19 cellular contexts compared by ENCODE assay signal in genomic region chr6:148502773-148503135, GRCh38.
A peak's percentile ranks its signal among the peaks of the same experiment; 100 is the strongest.
DNase-seq lines count a peak whose midpoint lies in the region; ATAC-seq, FAIRE-seq and TF ChIP-seq lines count a peak whose summit lies in the region.
"Had no signal": no experiment of that assay in that cellular context is flagged by ENCODE, and none has a peak within 500 bp of the region (broad histone marks: within the 10 kb centered on the region; RNA-seq: fewer than 3 reads in every experiment).

No MANE protein-coding gene starts in this region.

- TF ChIP-seq EP300 in K562 (IDR thresholded peaks at IDR 0.05; ENCODE audit: low read length) (no peak), stomach (IDR thresholded peaks at IDR 0.05) (no peak)

- FAIRE-seq in K562 (lab: Jason Lieb, UNC), result no peak
- FAIRE-seq: frontal cortex, small intestine had no signal

- H3K79me1 ChIP-seq in IMR-90 (ENCODE audit: low read depth in 1 of 2, low read length in 2 of 2), result peaks cover 35 to 70% of the 10 kb centered on the region in 2 experiments

- H3K27me3 ChIP-seq in IMR-90 (ENCODE audit: control insufficient read depth, insufficient read depth, low read length), result no peaks in the 10 kb centered on the region
- H3K27me3 ChIP-seq in K562 (ENCODE audit: control insufficient read depth in 2 of 2, insufficient read depth in 2 of 2, low read length in 2 of 2), result peaks cover 22 to 40% of the 10 kb centered on the region in 2 experiments
- no peaks in the 10 kb centered on the region for H3K27me3 ChIP-seq in muscle layer of duodenum (ENCODE audit: low read depth, low read length)
- H3K27me3 ChIP-seq in stomach, result no peaks in the 10 kb centered on the region

- H3K4me3 Mint-ChIP-seq in glutamatergic neuron (ENCODE audit: unreplicated experiment), result no peak overlapping the region
- H3K4me3 Mint-ChIP-seq: activated CD4-positive, alpha-beta memory T cell treated with anti-CD3 and anti-CD28 coated beads for 36 hours; CD4-positive, alpha-beta T cell had no signal

- peak overlapping the region; percentile 22 for H3K18ac ChIP-seq in IMR-90 (ENCODE audit: low read depth, low read length)

- in situ Hi-C loops in IMR-90 (cut with MboI; ENCODE audit: low sequenced_read_pairs) (no loop called here), K562 (cut with MboI) (no loop called here)

- H3K4ac ChIP-seq in IMR-90 (ENCODE audit: low read depth, low read length), result peak overlapping the region; percentile 20

- no peaks in the 10 kb centered on the region for H3K36me3 Mint-ChIP-seq in glutamatergic neuron (ENCODE audit: unreplicated experiment)
- H3K36me3 Mint-ChIP-seq: activated CD4-positive, alpha-beta memory T cell treated with anti-CD3 and anti-CD28 coated beads for 36 hours had no signal

- H2AFZ ChIP-seq in IMR-90 (replicated peaks; ENCODE audit: low read length, poor library complexity), result no peak overlapping the region
- H2AFZ ChIP-seq in K562 (ENCODE audit: low read depth, low read length), result no peak overlapping the region

- H2BK120ac ChIP-seq in IMR-90 (ENCODE audit: low read depth, low read length), result peak overlapping the region; percentile 21; the same call in 1 of the 2 replicates

- intact Hi-C loops in IMR-90 (cut with micrococcal nuclease), result no loop called here
- intact Hi-C loops in K562 (cut with micrococcal nuclease), result no loop called here
- intact Hi-C loops in stomach (cut with DNase I; ENCODE audit: low total_unique reads), result no loop called here

- H3K4me1 Mint-ChIP-seq in glutamatergic neuron (ENCODE audit: low read depth, unreplicated experiment), result peaks cover 5% of the 10 kb centered on the region

- no peak overlapping the region for H2AK9ac ChIP-seq in IMR-90 (replicated peaks; ENCODE audit: low read depth, low read length, poor library complexity)

- H3K27me3 Mint-ChIP-seq in glutamatergic neuron (ENCODE audit: unreplicated experiment), result peaks cover 3% of the 10 kb centered on the region

- DNase-seq in IMR-90 (no peak), K562 (ENCODE audit: extremely low read depth in 1 of 4, low spot score in 3 of 4) (no peak), stomach (no peak), glutamatergic neuron (no peak), NCI-H2196 (lab: John Stamatoyannopoulos, UW; ENCODE audit: unreplicated experiment) (no peak), DMS 273 (lab: John Stamatoyannopoulos, UW; ENCODE audit: unreplicated experiment) (no peak)
- DNase-seq: activated CD4-positive, alpha-beta memory T cell treated with anti-CD3 and anti-CD28 coated beads for 36 hours; activated naive CD4-positive, alpha-beta T cell; CD4-positive, alpha-beta T cell; H7; MM.1S; OCI-M1; small intestine; stimulated activated CD4-positive, alpha-beta T cell treated with anti-CD3 and anti-CD28 coated beads, Interleukin-4, amount 100 ng/mL, for 1 hour; T-helper 2 cell had no signal

- no peak for TF ChIP-seq RAD21 in IMR-90 (IDR thresholded peaks at IDR 0.05; ENCODE audit: low read length)
- TF ChIP-seq RAD21 in K562 (CRISPR knock-in tag; conservative IDR thresholded peaks at IDR 0.05 in 1 of 2, IDR thresholded peaks at IDR 0.05 in 1 of 2), result no peak

- WGBS in IMR-90 (ENCODE audit: extremely low coverage in 2 of 2, insufficient read length in 1 of 2), 2 experiments, result no CpG with 5 or more reads among the region's 6 CpGs
- 2% methylated on average over 6 of the region's 6 CpGs for WGBS in K562 (ENCODE audit: insufficient coverage, low coverage, missing lambda C conversion rate)
- 78 to 87% (median 85%) methylated on average over 6 of the region's 6 CpGs for WGBS in stomach, 5 donors

- peak overlapping the region; percentile 30; the same call in 1 of the 2 replicates for H2BK20ac ChIP-seq in IMR-90 (ENCODE audit: low read depth, low read length)

- no peaks in the 10 kb centered on the region for H3K36me3 ChIP-seq in IMR-90 (ENCODE audit: control insufficient read depth, insufficient read depth, low read length)
- H3K36me3 ChIP-seq in K562 (ENCODE audit: control insufficient read depth, insufficient read depth, low read length), result no peaks in the 10 kb centered on the region
- peaks cover 0 to 6% of the 10 kb centered on the region in 2 donors for H3K36me3 ChIP-seq in muscle layer of duodenum (ENCODE audit: control insufficient read depth in 1 of 2, insufficient read depth in 2 of 2, low read length in 2 of 2)
- H3K36me3 ChIP-seq in stomach, result no peaks in the 10 kb centered on the region

- no peak overlapping the region for H3K9ac ChIP-seq in IMR-90 (ENCODE audit: low read depth, low read length)
- H3K9ac ChIP-seq in K562 (ENCODE audit: insufficient read depth in 1 of 2, low read depth in 2 of 2, low read length in 2 of 2), result no peak overlapping the region

- CTCF ChIA-PET in IMR-90 (lab: Yijun Ruan, JAX), result no interaction called here
- CTCF ChIA-PET in K562 (lab: Yijun Ruan, JAX; ENCODE audit: low intra/inter-chr PET ratio), result no interaction called here

- no peaks in the 10 kb centered on the region for H3K79me2 ChIP-seq in K562 (ENCODE audit: control insufficient read depth, insufficient read depth, low read length)

- H3K27ac ChIP-seq in IMR-90 (ENCODE audit: insufficient read depth, low read length) (peak overlapping the region; percentile 69; the same call in 1 of the 2 replicates), K562 (ENCODE audit: extremely low read depth, low read depth, low read length) (no peak overlapping the region), muscle layer of duodenum (ENCODE audit: low read length) (peak overlapping the region; percentile 77), stomach (peak overlapping the region in 4 of 5 donors; percentile 14 to 73 (median 58))
- H3K27ac ChIP-seq: VCaP had no signal

- no peak overlapping the region for H3K4me3 ChIP-seq in IMR-90 (ENCODE audit: insufficient read depth, low read depth, low read length)
- H3K4me3 ChIP-seq in K562, result no peak overlapping the region
- H3K4me3 ChIP-seq in muscle layer of duodenum (ENCODE audit: low read depth in 1 of 2, low read length in 2 of 2), result no peak overlapping the region
- H3K4me3 ChIP-seq in stomach, result no peak overlapping the region

- H2BK15ac ChIP-seq in IMR-90 (ENCODE audit: low read depth, low read length), result peak overlapping the region; percentile 21; the same call in 1 of the 3 replicates

- POLR2A ChIA-PET in IMR-90 (lab: Charles Lee; ENCODE audit: unreplicated experiment) (no interaction called here), K562 (lab: Yijun Ruan, JAX) (no interaction called here)

- TF ChIP-seq POLR2A in IMR-90 (IDR thresholded peaks at IDR 0.05; ENCODE audit: low read depth, low read length) (no peak), K562 (conservative IDR thresholded peaks at IDR 0.05) (no peak), stomach (IDR thresholded peaks at IDR 0.05) (no peak)

- peaks cover 20% of the 10 kb centered on the region for H3K4me1 ChIP-seq in IMR-90 (ENCODE audit: control insufficient read depth, insufficient read depth, low read length)
- no peaks in the 10 kb centered on the region for H3K4me1 ChIP-seq in K562 (replicated peaks in 1 of 2; ENCODE audit: control insufficient read depth in 2 of 2, insufficient read depth in 2 of 2, low read length in 2 of 2)
- H3K4me1 ChIP-seq in muscle layer of duodenum (ENCODE audit: control insufficient read depth in 1 of 2, insufficient read depth in 2 of 2, low read length in 2 of 2), result no peaks in the 10 kb centered on the region
- peaks cover 0 to 6% (median 2%) of the 10 kb centered on the region in 4 donors for H3K4me1 ChIP-seq in stomach

- H2BK5ac ChIP-seq in IMR-90 (ENCODE audit: low read depth, low read length, poor library complexity, severe bottlenecking), result no peak overlapping the region

- H3K9me1 ChIP-seq in IMR-90 (ENCODE audit: insufficient read depth, low read length) (peaks cover 13% of the 10 kb centered on the region), K562 (ENCODE audit: control insufficient read depth, insufficient read depth, low read length) (no peaks in the 10 kb centered on the region)

- H3K9me3 Mint-ChIP-seq in glutamatergic neuron (ENCODE audit: unreplicated experiment), result peaks cover 3% of the 10 kb centered on the region
- H3K9me3 Mint-ChIP-seq: activated CD4-positive, alpha-beta memory T cell treated with anti-CD3 and anti-CD28 coated beads for 36 hours; CD4-positive, alpha-beta T cell had no signal

- ATAC-seq in IMR-90 (ENCODE audit: low read depth) (no peak), K562 (no peak), HG03280 (IDR thresholded peaks at IDR 0.05; ENCODE audit: unreplicated experiment) (no peak)

- BruUV-seq in IMR-90 (replicated peaks; lab: Mats Ljungman, UMichigan), result no TSS peak
- no TSS peak for BruUV-seq in K562 (replicated peaks; lab: Mats Ljungman, UMichigan)

- dilution Hi-C loops in IMR-90 (cut with HindIII; ENCODE audit: low sequenced_read_pairs, unreplicated experiment), result no loop called here

- peak overlapping the region; percentile 47; the same call in 1 of the 2 replicates for H3K23ac ChIP-seq in IMR-90 (ENCODE audit: low read depth, low read length)

- H3K9me3 ChIP-seq in IMR-90 (ENCODE audit: control insufficient read depth, insufficient read depth, low read length), result no peaks in the 10 kb centered on the region
- no peaks in the 10 kb centered on the region for H3K9me3 ChIP-seq in K562 (replicated peaks; ENCODE audit: control insufficient read depth, insufficient read depth, low read depth, low read length)
- no peaks in the 10 kb centered on the region for H3K9me3 ChIP-seq in muscle layer of duodenum (ENCODE audit: control insufficient read depth in 1 of 2, low read length in 2 of 2)
- no peaks in the 10 kb centered on the region for H3K9me3 ChIP-seq in stomach

- H4K8ac ChIP-seq in IMR-90 (ENCODE audit: low read depth in 2 of 2, low read length in 2 of 2), result peak overlapping the region in 1 of 2 experiments; percentile 7; a peak in 1 of 4 replicates

- H3K56ac ChIP-seq in IMR-90 (ENCODE audit: extremely low read depth, insufficient read depth, low read length), result no peak overlapping the region

- no peak for TF ChIP-seq CTCF in IMR-90 (conservative IDR thresholded peaks at IDR 0.05; ENCODE audit: low read depth, low read length)
- TF ChIP-seq CTCF in K562 (IDR thresholded peaks at IDR 0.05 in 2 of 3, conservative IDR thresholded peaks at IDR 0.05 in 1 of 3; ENCODE audit: insufficient read depth in 2 of 3, low read depth in 1 of 3, low read length in 3 of 3), result no peak
- no peak for TF ChIP-seq CTCF in stomach (IDR thresholded peaks at IDR 0.05)
- no peak for TF ChIP-seq CTCF in glutamatergic neuron (IDR thresholded peaks at IDR 0.05; ENCODE audit: partially characterized antibody, unreplicated experiment)

- H4K5ac ChIP-seq in IMR-90 (ENCODE audit: low read depth, low read length), result peak overlapping the region; percentile 25; the same call in 1 of the 2 replicates

- H4K20me1 ChIP-seq in IMR-90 (ENCODE audit: insufficient read depth, low read length), result no peaks in the 10 kb centered on the region
- H4K20me1 ChIP-seq in K562 (replicated peaks; ENCODE audit: control insufficient read depth, insufficient read depth, low read length), result no peaks in the 10 kb centered on the region; the same call in 1 of the 2 replicates

- no peak overlapping the region for H3K27ac Mint-ChIP-seq in glutamatergic neuron (ENCODE audit: unreplicated experiment)
- H3K27ac Mint-ChIP-seq: activated CD4-positive, alpha-beta memory T cell treated with anti-CD3 and anti-CD28 coated beads for 36 hours; CD4-positive, alpha-beta T cell had no signal

- H2AK5ac ChIP-seq in IMR-90 (ENCODE audit: low read depth, low read length), result no peak overlapping the region

- H4K91ac ChIP-seq in IMR-90 (ENCODE audit: insufficient read depth, low read depth, low read length), result no peak overlapping the region

- H3K14ac ChIP-seq in IMR-90 (replicated peaks; ENCODE audit: low read depth, low read length), result peak overlapping the region; percentile 24; the same call in 1 of the 2 replicates

- H3K4me2 ChIP-seq in IMR-90 (ENCODE audit: low read depth, low read length) (no peak overlapping the region; the same call in 1 of the 2 replicates), K562 (ENCODE audit: insufficient read depth, low read length) (no peak overlapping the region)
